ENCODE assay signal across 9 cellular contexts in the genomic region with DNA sequence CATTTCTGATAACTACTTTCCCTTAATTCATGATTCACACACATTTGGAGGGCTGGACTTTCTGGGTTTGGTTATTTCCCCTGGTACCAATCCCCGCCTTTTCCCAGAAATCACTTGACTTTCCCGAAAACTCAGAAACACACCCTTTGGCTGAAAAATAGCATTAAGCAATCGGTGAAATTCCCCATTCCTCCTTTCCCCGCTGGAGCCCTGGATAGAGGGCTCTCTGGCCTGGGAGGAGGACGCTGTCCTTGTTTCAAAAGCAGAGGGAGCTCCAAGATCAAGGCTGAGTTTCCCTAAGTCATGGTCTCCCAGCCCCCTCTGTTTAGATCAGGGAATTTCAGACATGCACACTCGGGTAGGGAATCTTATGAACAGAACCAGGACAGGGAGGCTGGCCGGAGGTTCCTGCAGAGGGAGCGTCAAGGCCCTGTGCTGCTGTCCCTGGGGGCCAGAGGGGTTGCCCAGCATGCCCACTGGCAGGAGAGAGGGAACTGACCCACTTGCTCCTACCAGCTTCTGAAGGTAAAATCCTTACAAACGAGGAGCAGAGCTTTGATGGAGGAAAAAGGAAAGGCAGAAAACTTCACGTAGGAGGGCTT. TPM values are rescaled to one million over a fixed set of nuclear protein-coding genes. Genes with fewer than 3 reads are reported as not detected.
DNase-seq lines count a peak whose midpoint lies in the region; ATAC-seq and TF ChIP-seq lines count a peak whose summit lies in the region.
"Had no signal": no experiment of that assay in that cellular context is flagged by ENCODE, and none has a peak within 500 bp of the region (broad histone marks: within the 10 kb centered on the region; RNA-seq: fewer than 3 reads in every experiment).

Gene C1S (plus strand): TSS at position 366 of the 602 bp plus-strand sequence. CDS start 1,195 bp downstream, outside the sequence.

- H3K27me3 ChIP-seq in adipocyte (replicated peaks; ENCODE audit: control insufficient read depth, insufficient read depth, low read length) (no peaks in the 10 kb centered on the region), right atrium auricular region (no peaks in the 10 kb centered on the region), rectal smooth muscle tissue (ENCODE audit: control insufficient read depth, insufficient read depth, low read length) (no peaks in the 10 kb centered on the region)

- H3K4me1 ChIP-seq in adipocyte (ENCODE audit: control insufficient read depth, insufficient read depth, low read length) (peaks cover 42% of the 10 kb centered on the region), right atrium auricular region (peaks cover 0 to 10% of the 10 kb centered on the region in 2 donors), rectal smooth muscle tissue (ENCODE audit: control insufficient read depth, insufficient read depth, low read length) (peaks cover 9% of the 10 kb centered on the region)

- peak; percentile 73 to 87 for TF ChIP-seq CTCF in right atrium auricular region (IDR thresholded peaks at IDR 0.05)

- DNase-seq in H4 (ENCODE audit: low spot score) (peak; percentile 91), adipocyte (ENCODE audit: low read depth) (peak; percentile 98), right atrium auricular region (ENCODE audit: low spot score) (peak; percentile 92)

- peaks cover 25% of the 10 kb centered on the region for H3K36me3 ChIP-seq in adipocyte (ENCODE audit: control insufficient read depth, insufficient read depth, low read length, severe bottlenecking)
- H3K36me3 ChIP-seq in right atrium auricular region, result no peaks in the 10 kb centered on the region
- H3K36me3 ChIP-seq in rectal smooth muscle tissue (ENCODE audit: control insufficient read depth, insufficient read depth, low read length), result no peaks in the 10 kb centered on the region

- H3K27ac ChIP-seq in right atrium auricular region, result peak within 1 kb of the TSS; percentile 77 to 84
- H3K27ac ChIP-seq in rectal smooth muscle tissue (ENCODE audit: low read depth, low read length), result peak within 1 kb of the TSS; percentile 78
- H3K27ac ChIP-seq: HL-60 had no signal

- H3K4me3 ChIP-seq in adipocyte (ENCODE audit: low read length), result peak within 1 kb of the TSS; percentile 85
- H3K4me3 ChIP-seq in right atrium auricular region, result peak within 1 kb of the TSS; percentile 32 to 42
- peak within 1 kb of the TSS; percentile 54 for H3K4me3 ChIP-seq in rectal smooth muscle tissue (ENCODE audit: low read length)

- ATAC-seq in HG02588 (IDR thresholded peaks at IDR 0.05; ENCODE audit: unreplicated experiment) (no peak), HG03045 (IDR thresholded peaks at IDR 0.05; ENCODE audit: unreplicated experiment) (no peak), HG03460 (IDR thresholded peaks at IDR 0.05; ENCODE audit: unreplicated experiment) (no peak), GM21528 (IDR thresholded peaks at IDR 0.05; ENCODE audit: low FRiP score, unreplicated experiment) (no peak)

- H3K9ac ChIP-seq in adipocyte (ENCODE audit: low read length) (peak within 1 kb of the TSS; percentile 94), rectal smooth muscle tissue (ENCODE audit: low read length) (peak within 1 kb of the TSS; percentile 7)

- H3K9me3 ChIP-seq in adipocyte (ENCODE audit: control insufficient read depth, low read length) (no peaks in the 10 kb centered on the region), right atrium auricular region (no peaks in the 10 kb centered on the region)

RNA-seq across cellular contexts. Expression of gene C1S, which starts in this region (rescaled TPM):
- 72.4 and 88.1 TPM in 2 replicates for total RNA-seq in H4 (2014; rRNA removed; shearing (Covaris generic))
- total RNA-seq in right atrium auricular region, result 100 to 1,000 TPM; 114 to 232 TPM
